1 cellular context compared by ENCODE assay signal in the genomic region with DNA sequence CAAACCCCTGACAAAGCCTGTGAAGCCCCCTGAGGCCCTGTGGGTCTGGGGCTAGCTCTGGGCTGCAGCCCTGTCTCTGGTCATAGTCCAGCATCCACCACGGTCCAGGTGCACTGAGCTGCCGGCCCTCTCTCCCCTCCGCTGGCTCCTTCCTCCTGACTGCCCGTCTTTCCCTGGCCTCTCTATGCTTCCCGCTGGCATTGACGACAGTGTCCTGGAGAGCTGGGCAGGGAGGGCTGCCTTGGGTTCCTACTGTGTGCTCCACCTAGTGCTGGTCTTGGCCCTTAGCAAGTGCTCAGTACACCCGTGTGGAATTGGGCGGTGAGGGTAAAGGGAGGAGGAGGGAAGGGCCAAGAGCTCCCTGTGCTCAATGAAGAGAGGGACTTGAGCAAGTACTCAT.
TF ChIP-seq lines count a peak whose summit lies in the region.

No MANE protein-coding gene starts in this region.

TF ChIP-seq in HCT116, 20 proteins besides CTCF, POLR2A, EP300 and RAD21:
- TF ChIP-seq MAX (IDR thresholded peaks at IDR 0.05) = no peak
- no peak for TF ChIP-seq TCF7L2 (IDR thresholded peaks at IDR 0.05; ENCODE audit: borderline replicate concordance, extremely low read depth, insufficient read depth, insufficient read length)
